In the genomic region with DNA sequence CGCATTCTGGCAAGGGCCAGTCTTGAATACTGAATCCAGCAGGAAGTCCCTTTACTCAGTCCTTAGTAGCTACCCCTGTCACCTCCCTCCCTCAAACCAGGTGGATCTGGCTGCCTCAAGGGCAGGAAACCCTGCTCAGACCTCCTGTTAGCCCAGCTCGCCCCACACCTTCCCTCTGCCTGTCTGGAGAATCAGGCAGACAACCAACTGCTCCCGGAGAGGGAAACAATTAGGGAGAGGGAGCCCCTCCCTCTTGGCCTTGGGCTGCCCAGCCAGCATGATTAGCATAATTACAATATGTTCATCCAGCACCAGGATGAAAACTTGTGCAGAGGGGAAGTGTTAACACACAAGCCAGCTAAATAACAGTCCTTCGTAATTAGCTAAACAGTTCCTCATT, we compare ENCODE assay signal across 28 cellular contexts.
A peak's percentile ranks its signal among the peaks of the same experiment; 100 is the strongest.
DNase-seq lines count a peak whose midpoint lies in the region; ATAC-seq and TF ChIP-seq lines count a peak whose summit lies in the region.
"Had no signal": no experiment of that assay in that cellular context is flagged by ENCODE, and none has a peak within 500 bp of the region (broad histone marks: within the 10 kb centered on the region; RNA-seq: fewer than 3 reads in every experiment).

No MANE protein-coding gene starts in this region.

- no peak overlapping the region for H3K4me3 Mint-ChIP-seq in nephron
- no peak overlapping the region for H3K4me3 Mint-ChIP-seq in activated T-cell treated with anti-CD3 and anti-CD28 coated beads, Interleukin-2, amount 50 U/mL, for 24 hours
- H3K4me3 Mint-ChIP-seq: activated CD4-positive, alpha-beta T cell treated with anti-CD3 and anti-CD28 coated beads for 36 hours; activated naive CD8-positive, alpha-beta T cell treated with anti-CD3 and anti-CD28 coated beads, Interleukin-2, amount 10 ng/mL, durations not matched to agents 7 days and 5 days; central memory CD8-positive, alpha-beta T cell; naive thymus-derived CD8-positive, alpha-beta T cell; stimulated activated memory B cell treated with anti-CD40 and anti-IgM and Interleukin-4, amounts not matched to agents 10 μg/mL and 1 μg/mL and 100 μg/mL, for 72 hours; T-helper 17 cell had no signal

- H3K4me2 ChIP-seq in osteoblast (ENCODE audit: insufficient read depth, low read length) = no peak overlapping the region

- H3K9me3 ChIP-seq in osteoblast (ENCODE audit: low read depth, low read length) = no peaks in the 10 kb centered on the region
- no peaks in the 10 kb centered on the region for H3K9me3 ChIP-seq in tibial artery
- H3K9me3 ChIP-seq: MG63, pancreas, sigmoid colon, suprapubic skin, vagina had no signal

- H3K4me1 ChIP-seq in osteoblast (ENCODE audit: insufficient read depth, low read length) (peaks cover 24% of the 10 kb centered on the region), tibial artery (peaks cover 0 to 33% (median 15%) of the 10 kb centered on the region in 4 donors)
- H3K4me1 ChIP-seq: pancreas had no signal

- no peak for ATAC-seq in esophagus mucosa
- ATAC-seq: activated CD4-positive, alpha-beta T cell treated with anti-CD3 and anti-CD28 coated beads for 36 hours; GM12878; naive thymus-derived CD8-positive, alpha-beta T cell; stimulated activated memory B cell treated with anti-CD40 and anti-IgM and Interleukin-4, amounts not matched to agents 10 μg/mL and 1 μg/mL and 100 μg/mL, for 72 hours; T-helper 17 cell had no signal

- H4K20me1 ChIP-seq in osteoblast (ENCODE audit: insufficient read depth, low read length) = no peaks in the 10 kb centered on the region

- no peaks in the 10 kb centered on the region for H3K9me3 Mint-ChIP-seq in nephron
- H3K9me3 Mint-ChIP-seq in activated T-cell treated with anti-CD3 and anti-CD28 coated beads, Interleukin-2, amount 50 U/mL, for 24 hours = no peaks in the 10 kb centered on the region
- H3K9me3 Mint-ChIP-seq: activated naive CD8-positive, alpha-beta T cell treated with anti-CD3 and anti-CD28 coated beads, Interleukin-2, amount 10 ng/mL, durations not matched to agents 7 days and 5 days; central memory CD8-positive, alpha-beta T cell; naive thymus-derived CD8-positive, alpha-beta T cell; stimulated activated memory B cell treated with anti-CD40 and anti-IgM and Interleukin-4, amounts not matched to agents 10 μg/mL and 1 μg/mL and 100 μg/mL, for 72 hours had no signal

- DNase-seq in COR-L47 (lab: John Stamatoyannopoulos, UW) (peak; percentile 40), ELF-1 (ENCODE audit: low read depth, low spot score) (peak; percentile 78), cerebellar nuclear complex (lab: John Stamatoyannopoulos, UW) (peak; percentile 39 to 86), osteoblast (ENCODE audit: insufficient read length, low spot score, missing footprints) (no peak), tibial artery (no peak)
- no peak for DNase-seq in activated T-cell treated with anti-CD3 and anti-CD28 coated beads, Interleukin-2, amount 50 U/mL, for 24 hours
- DNase-seq: activated CD4-positive, alpha-beta T cell treated with anti-CD3 and anti-CD28 coated beads for 36 hours; activated effector memory CD4-positive, alpha-beta T cell treated with Interleukin-2 at 50 U/mL for 16 hours; activated naive CD8-positive, alpha-beta T cell treated with anti-CD3 and anti-CD28 coated beads, Interleukin-2, amount 10 ng/mL, durations not matched to agents 7 days and 5 days; activated T-cell treated with anti-CD3 and anti-CD28 coated beads for 4 hours; Calu3; KBM-7; MG63; naive thymus-derived CD8-positive, alpha-beta T cell; NCI-H2171; pancreas; sigmoid colon; stimulated activated CD4-positive, alpha-beta T cell treated with anti-CD3 and anti-CD28 coated beads, Interleukin-4, amount 100 ng/mL, for 4 hours; T-helper 17 cell had no signal

- intact Hi-C loops in tibial artery (cut with DNase I; ENCODE audit: low total_unique reads) = no loop called here

- no peak overlapping the region for H3K4me3 ChIP-seq in osteoblast (ENCODE audit: insufficient read depth, low read length)
- no peak overlapping the region for H3K4me3 ChIP-seq in tibial artery
- H3K4me3 ChIP-seq: GM12878, MG63, pancreas, sigmoid colon, SK-N-MC, suprapubic skin, vagina had no signal

- H3K4me1 Mint-ChIP-seq in nephron = peaks cover 26% of the 10 kb centered on the region
- no peaks in the 10 kb centered on the region for H3K4me1 Mint-ChIP-seq in activated T-cell treated with anti-CD3 and anti-CD28 coated beads, Interleukin-2, amount 50 U/mL, for 24 hours (ENCODE audit: low read depth)
- H3K4me1 Mint-ChIP-seq: activated CD4-positive, alpha-beta T cell treated with anti-CD3 and anti-CD28 coated beads for 36 hours; activated naive CD8-positive, alpha-beta T cell treated with anti-CD3 and anti-CD28 coated beads, Interleukin-2, amount 10 ng/mL, durations not matched to agents 7 days and 5 days; central memory CD8-positive, alpha-beta T cell; naive thymus-derived CD8-positive, alpha-beta T cell; stimulated activated memory B cell treated with anti-CD40 and anti-IgM and Interleukin-4, amounts not matched to agents 10 μg/mL and 1 μg/mL and 100 μg/mL, for 72 hours; T-helper 17 cell had no signal

- H3K36me3 ChIP-seq in osteoblast (ENCODE audit: insufficient read depth, low read length) = no peaks in the 10 kb centered on the region
- H3K36me3 ChIP-seq in tibial artery = no peaks in the 10 kb centered on the region
- H3K36me3 ChIP-seq: MG63, pancreas, sigmoid colon, suprapubic skin, vagina had no signal

- H2AFZ ChIP-seq in osteoblast (ENCODE audit: low read length) = no peak overlapping the region

- TF ChIP-seq CTCF in nephron (IDR thresholded peaks at IDR 0.05; ENCODE audit: unreplicated experiment in 3 of 3) (no peak), osteoblast (IDR thresholded peaks at IDR 0.05; ENCODE audit: extremely low read depth, low read depth, low read length) (no peak), tibial artery (IDR thresholded peaks at IDR 0.05) (no peak)

- H3K27ac ChIP-seq in osteoblast (ENCODE audit: low read depth, low read length) = no peak overlapping the region
- H3K27ac ChIP-seq in tibial artery = no peak overlapping the region
- H3K27ac ChIP-seq: C4-2B, pancreas, sigmoid colon, SK-N-MC, suprapubic skin, vagina had no signal

- no peaks in the 10 kb centered on the region for H3K36me3 Mint-ChIP-seq in nephron (ENCODE audit: low read depth)
- H3K36me3 Mint-ChIP-seq in activated T-cell treated with anti-CD3 and anti-CD28 coated beads, Interleukin-2, amount 50 U/mL, for 24 hours (ENCODE audit: low read depth) = no peaks in the 10 kb centered on the region
- H3K36me3 Mint-ChIP-seq: activated naive CD8-positive, alpha-beta T cell treated with anti-CD3 and anti-CD28 coated beads, Interleukin-2, amount 10 ng/mL, durations not matched to agents 7 days and 5 days; naive thymus-derived CD8-positive, alpha-beta T cell; stimulated activated memory B cell treated with anti-CD40 and anti-IgM and Interleukin-4, amounts not matched to agents 10 μg/mL and 1 μg/mL and 100 μg/mL, for 72 hours had no signal

- no peaks in the 10 kb centered on the region for H3K79me2 ChIP-seq in osteoblast (ENCODE audit: insufficient read depth, low read length)

- H3K27ac Mint-ChIP-seq in nephron = peak overlapping the region in 2 of 3 experiments; percentile 13 to 25
- no peak overlapping the region for H3K27ac Mint-ChIP-seq in activated T-cell treated with anti-CD3 and anti-CD28 coated beads, Interleukin-2, amount 50 U/mL, for 24 hours
- H3K27ac Mint-ChIP-seq: activated CD4-positive, alpha-beta T cell treated with anti-CD3 and anti-CD28 coated beads for 36 hours; activated naive CD8-positive, alpha-beta T cell treated with anti-CD3 and anti-CD28 coated beads, Interleukin-2, amount 10 ng/mL, durations not matched to agents 7 days and 5 days; naive thymus-derived CD8-positive, alpha-beta T cell; stimulated activated memory B cell treated with anti-CD40 and anti-IgM and Interleukin-4, amounts not matched to agents 10 μg/mL and 1 μg/mL and 100 μg/mL, for 72 hours; T-helper 17 cell had no signal

- peaks cover 11% of the 10 kb centered on the region for H3K27me3 Mint-ChIP-seq in nephron (ENCODE audit: low read depth)
- peaks cover 18% of the 10 kb centered on the region for H3K27me3 Mint-ChIP-seq in activated T-cell treated with anti-CD3 and anti-CD28 coated beads, Interleukin-2, amount 50 U/mL, for 24 hours

- H3K27me3 ChIP-seq in osteoblast (ENCODE audit: insufficient read depth, low read length) (no peaks in the 10 kb centered on the region), tibial artery (no peaks in the 10 kb centered on the region)
- H3K27me3 ChIP-seq: MG63, pancreas, sigmoid colon, suprapubic skin, vagina had no signal

Comparison
In these comparisons a context has a peak if more than half of its experiments do, and no peak if none do; other contexts are left out.
1. DNase-seq: peak in COR-L47 (single experiment), ELF-1 (single experiment) and cerebellar nuclear complex (2 of 2); none in osteoblast (single experiment), tibial artery (0 of 2) and activated T-cell treated with anti-CD3 and anti-CD28 coated beads, Interleukin-2, amount 50 U/mL, for 24 hours (single experiment).